7 cellular contexts compared by ENCODE assay signal in genomic region chr16:4957720-4958509, GRCh38.
A peak's percentile ranks its signal among the peaks of the same experiment; 100 is the strongest.
DNase-seq lines count a peak whose midpoint lies in the region; ATAC-seq lines count a peak whose summit lies in the region.

SEC14L5 (plus strand) TSS chr16:4958330; CDS start chr16:4959324, 994 bp downstream.

- ATAC-seq in GM18517 (IDR thresholded peaks at IDR 0.05; ENCODE audit: unreplicated experiment) (peak; percentile 64), HG03108 (IDR thresholded peaks at IDR 0.05; ENCODE audit: unreplicated experiment) (peak; percentile 56)

- DNase-seq in NCI-H226 = peak; percentile 85
- peak; percentile 87 for DNase-seq in activated CD4-positive, CD25-positive, alpha-beta regulatory T cell treated with anti-CD3 and anti-CD28 coated beads, Interleukin-2, amount 50 U/mL, for 72 hours
- DNase-seq in cerebellar cortex (ENCODE audit: low spot score) = peak; percentile 99
- peak; percentile 95 for DNase-seq in iris pigment epithelial cell (ENCODE audit: low read depth)
- DNase-seq in smooth muscle cell of the brain vasculature (ENCODE audit: low read depth, low spot score) = peak; percentile 89

Comparison
In these comparisons a context has a peak if more than half of its experiments do, and no peak if none do; other contexts are left out.
1. Peak in every context shown above with its lines: DNase-seq and ATAC-seq.